In the genomic region with DNA sequence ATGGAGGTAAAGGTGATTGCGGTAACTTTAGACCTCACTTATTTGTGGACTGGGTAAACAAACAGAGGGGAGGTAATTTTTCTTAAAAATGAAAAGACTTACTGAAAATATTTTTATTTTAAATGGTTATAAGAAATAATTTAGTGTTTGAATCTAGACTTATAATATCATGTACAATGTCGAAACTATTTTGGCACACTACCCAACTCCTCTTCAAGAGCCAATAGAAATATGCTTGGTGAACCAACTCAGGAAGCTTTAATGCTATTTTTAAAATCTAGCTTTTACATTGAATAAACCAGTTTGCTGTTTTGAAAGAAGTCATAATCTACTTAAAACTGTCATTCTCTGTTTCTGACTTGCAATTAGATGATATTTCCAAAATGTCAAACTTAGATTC, we compare ENCODE assay signal across 18 cellular contexts.
"Had no signal": no experiment of that assay in that cellular context is flagged by ENCODE, and none has a peak within 500 bp of the region (broad histone marks: within the 10 kb centered on the region; RNA-seq: fewer than 3 reads in every experiment).

No MANE protein-coding gene starts in this region.

- H3K27ac ChIP-seq: body of pancreas, neutrophil, spleen had no signal

- H3K36me3 Mint-ChIP-seq: stimulated activated naive B cell treated with anti-CD40 and anti-IgM and Interleukin-4, amounts not matched to agents 10 μg/mL and 1 μg/mL and 100 μg/mL, for 72 hours; type B pancreatic cell; WTC11 had no signal

- H3K9me3 Mint-ChIP-seq: activated naive CD4-positive, alpha-beta T cell treated with anti-CD3 and anti-CD28 coated beads for 36 hours; stimulated activated naive B cell treated with anti-CD40 and anti-IgM and Interleukin-4, amounts not matched to agents 10 μg/mL and 1 μg/mL and 100 μg/mL, for 72 hours; type B pancreatic cell; WTC11 had no signal

- H3K36me3 ChIP-seq: neutrophil, spleen had no signal

- H3K27ac Mint-ChIP-seq: activated naive CD4-positive, alpha-beta T cell treated with anti-CD3 and anti-CD28 coated beads for 36 hours; activated T-helper 17 cell treated with anti-CD3 and anti-CD28 coated beads, Interleukin-2, amount 50 U/mL, for 72 hours; naive thymus-derived CD8-positive, alpha-beta T cell; stimulated activated naive B cell treated with anti-CD40 and anti-IgM and Interleukin-4, amounts not matched to agents 10 μg/mL and 1 μg/mL and 100 μg/mL, for 72 hours; type B pancreatic cell; WTC11 had no signal

- H3K27me3 Mint-ChIP-seq: naive thymus-derived CD8-positive, alpha-beta T cell; stimulated activated naive B cell treated with anti-CD40 and anti-IgM and Interleukin-4, amounts not matched to agents 10 μg/mL and 1 μg/mL and 100 μg/mL, for 72 hours; type B pancreatic cell had no signal

- DNase-seq: activated CD4-positive, alpha-beta T cell treated with anti-CD3 and anti-CD28 coated beads for 48 hours; activated naive CD4-positive, alpha-beta T cell treated with anti-CD3 and anti-CD28 coated beads for 36 hours; body of pancreas; cerebellar nuclear complex; left colon; naive thymus-derived CD8-positive, alpha-beta T cell; right cardiac atrium; spleen; stimulated activated CD4-positive, alpha-beta T cell treated with anti-CD3 and anti-CD28 coated beads, Interleukin-1b, Interleukin-23, amount 100 ng/mL, for 48 hours; stimulated activated naive B cell treated with anti-CD40 and anti-IgM and Interleukin-4, amounts not matched to agents 10 μg/mL and 1 μg/mL and 100 μg/mL, for 72 hours; substantia nigra; T-helper 1 cell had no signal

- H3K4me1 ChIP-seq: body of pancreas, spleen had no signal

- H3K9me3 ChIP-seq: body of pancreas, neutrophil had no signal

- H3K4me1 Mint-ChIP-seq: activated T-helper 17 cell treated with anti-CD3 and anti-CD28 coated beads, Interleukin-2, amount 50 U/mL, for 72 hours; naive thymus-derived CD8-positive, alpha-beta T cell; stimulated activated naive B cell treated with anti-CD40 and anti-IgM and Interleukin-4, amounts not matched to agents 10 μg/mL and 1 μg/mL and 100 μg/mL, for 72 hours; WTC11 had no signal

- H3K27me3 ChIP-seq: body of pancreas, neutrophil, spleen had no signal

- ATAC-seq: activated T-helper 17 cell treated with anti-CD3 and anti-CD28 coated beads, Interleukin-2, amount 50 U/mL, for 72 hours; body of pancreas; esophagus mucosa; left colon; naive thymus-derived CD8-positive, alpha-beta T cell; right cardiac atrium; stimulated activated naive B cell treated with anti-CD40 and anti-IgM and Interleukin-4, amounts not matched to agents 10 μg/mL and 1 μg/mL and 100 μg/mL, for 72 hours; WTC11 had no signal

- H3K4me3 ChIP-seq: body of pancreas, lung, spleen had no signal

- H3K4me3 Mint-ChIP-seq: activated naive CD4-positive, alpha-beta T cell treated with anti-CD3 and anti-CD28 coated beads for 36 hours; activated T-helper 17 cell treated with anti-CD3 and anti-CD28 coated beads, Interleukin-2, amount 50 U/mL, for 72 hours; naive thymus-derived CD8-positive, alpha-beta T cell; stimulated activated naive B cell treated with anti-CD40 and anti-IgM and Interleukin-4, amounts not matched to agents 10 μg/mL and 1 μg/mL and 100 μg/mL, for 72 hours; type B pancreatic cell; WTC11 had no signal
